Comparison of ENCODE assay signal across 18 cellular contexts in the genomic region with DNA sequence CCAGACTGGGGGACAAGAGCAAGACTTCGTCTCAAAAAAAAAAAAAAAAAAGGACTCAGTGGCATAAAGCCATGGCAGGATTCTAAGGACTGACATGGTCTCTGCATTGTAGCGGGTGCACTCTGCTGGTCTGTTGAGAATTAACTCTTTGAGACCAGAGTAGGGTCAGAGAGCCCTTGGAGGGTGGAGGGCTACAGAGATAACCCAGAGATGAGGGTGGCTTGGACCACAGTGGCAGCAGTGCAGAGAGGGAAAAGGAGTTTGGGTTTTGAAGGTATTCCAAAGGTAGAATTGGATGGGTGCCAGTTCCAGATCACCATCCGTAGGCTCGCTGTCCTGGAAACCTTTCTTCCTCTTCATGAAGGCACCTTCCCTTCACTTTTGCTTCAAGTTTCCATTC. TPM values are rescaled to one million over a fixed set of nuclear protein-coding genes. Genes with fewer than 3 reads are reported as not detected.
DNase-seq lines count a peak whose midpoint lies in the region; ATAC-seq and TF ChIP-seq lines count a peak whose summit lies in the region.
"Had no signal": no experiment of that assay in that cellular context is flagged by ENCODE, and none has a peak within 500 bp of the region (broad histone marks: within the 10 kb centered on the region; RNA-seq: fewer than 3 reads in every experiment).

No MANE protein-coding gene starts in this region.

- H3K36me3 ChIP-seq in BLaER1 (no peaks in the 10 kb centered on the region), DND-41 (ENCODE audit: insufficient read depth, low read length) (no peaks in the 10 kb centered on the region), thyroid gland (no peaks in the 10 kb centered on the region)
- H3K36me3 ChIP-seq: MG63, right lobe of liver had no signal

- peaks cover 22% of the 10 kb centered on the region for H3K4me1 ChIP-seq in BLaER1
- H3K4me1 ChIP-seq in DND-41 (ENCODE audit: insufficient read depth, low read length) = peaks cover 24% of the 10 kb centered on the region
- peaks cover 14 to 18% of the 10 kb centered on the region in 2 donors for H3K4me1 ChIP-seq in thyroid gland

- peaks cover 12% of the 10 kb centered on the region for H3K4me1 Mint-ChIP-seq in activated T-helper 1 cell treated with anti-CD3 and anti-CD28 coated beads, Interleukin-12 subunit alpha, Interleukin-12 subunit beta, Interleukin-2, Interleukin-4 antibody, amounts not matched to agents 30 ng/mL and 10 ng/mL and 1 ng/mL, durations not matched to agents 14 hours and 24 hours and 36 hours (ENCODE audit: low read depth)
- H3K4me1 Mint-ChIP-seq in mesothelial cell of epicardium = peaks cover 13% of the 10 kb centered on the region

- H3K27me3 ChIP-seq in BLaER1 (peaks cover 3% of the 10 kb centered on the region; the same call in 1 of the 2 replicates), DND-41 (ENCODE audit: insufficient read depth, low read length, poor library complexity) (no peaks in the 10 kb centered on the region), thyroid gland (no peaks in the 10 kb centered on the region)
- H3K27me3 ChIP-seq: MG63, right lobe of liver had no signal

- H3K9me3 ChIP-seq in BLaER1 (no peaks in the 10 kb centered on the region), DND-41 (ENCODE audit: insufficient read depth, low read length, severe bottlenecking) (no peaks in the 10 kb centered on the region), thyroid gland (no peaks in the 10 kb centered on the region)
- H3K9me3 ChIP-seq: MG63, right lobe of liver, SK-N-SH had no signal

- no peak overlapping the region for H3K9ac ChIP-seq in BLaER1
- no peak overlapping the region for H3K9ac ChIP-seq in DND-41 (ENCODE audit: low read depth, low read length)

- H3K4me3 ChIP-seq in BLaER1 (no peak overlapping the region), DND-41 (ENCODE audit: low read depth in 1 of 2, low read length in 2 of 2) (no peak overlapping the region), thyroid gland (replicated peaks in 1 of 3) (no peak overlapping the region)
- H3K4me3 ChIP-seq: MG63 had no signal

- intact Hi-C loops in activated T-helper 1 cell treated with anti-CD3 and anti-CD28 coated beads, Interleukin-12 subunit alpha, Interleukin-12 subunit beta, Interleukin-2, Interleukin-4 antibody, amounts not matched to agents 30 ng/mL and 10 ng/mL and 1 ng/mL, durations not matched to agents 14 hours and 24 hours and 36 hours (cut with micrococcal nuclease) = no loop called here
- intact Hi-C loops in thyroid gland (cut with DNase I) = no loop called here

- H3K27ac Mint-ChIP-seq in activated T-helper 1 cell treated with anti-CD3 and anti-CD28 coated beads, Interleukin-12 subunit alpha, Interleukin-12 subunit beta, Interleukin-2, Interleukin-4 antibody, amounts not matched to agents 30 ng/mL and 10 ng/mL and 1 ng/mL, durations not matched to agents 14 hours and 24 hours and 36 hours = no peak overlapping the region
- no peak overlapping the region for H3K27ac Mint-ChIP-seq in mesothelial cell of epicardium

- H3K4me2 ChIP-seq in BLaER1 = peak overlapping the region; percentile 100; the same call in 1 of the 2 replicates
- peak overlapping the region; percentile 13; the same call in 1 of the 2 replicates for H3K4me2 ChIP-seq in DND-41 (ENCODE audit: insufficient read depth, low read length)

- H3K4me3 Mint-ChIP-seq in activated T-helper 1 cell treated with anti-CD3 and anti-CD28 coated beads, Interleukin-12 subunit alpha, Interleukin-12 subunit beta, Interleukin-2, Interleukin-4 antibody, amounts not matched to agents 30 ng/mL and 10 ng/mL and 1 ng/mL, durations not matched to agents 14 hours and 24 hours and 36 hours = peak overlapping the region; percentile 97
- H3K4me3 Mint-ChIP-seq in mesothelial cell of epicardium = peak overlapping the region; percentile 96

- peaks cover 19% of the 10 kb centered on the region for H3K79me2 ChIP-seq in DND-41 (ENCODE audit: insufficient read depth, low read length)

- TF ChIP-seq CTCF in DND-41 (IDR thresholded peaks at IDR 0.05; ENCODE audit: borderline replicate concordance, extremely low read depth, low read length, poor library complexity, severe bottlenecking) = no peak
- no peak for TF ChIP-seq CTCF in mesothelial cell of epicardium (IDR thresholded peaks at IDR 0.05; ENCODE audit: unreplicated experiment)
- TF ChIP-seq CTCF in thyroid gland (IDR thresholded peaks at IDR 0.05) = no peak

- peaks cover 11% of the 10 kb centered on the region for H3K27me3 Mint-ChIP-seq in activated T-helper 1 cell treated with anti-CD3 and anti-CD28 coated beads, Interleukin-12 subunit alpha, Interleukin-12 subunit beta, Interleukin-2, Interleukin-4 antibody, amounts not matched to agents 30 ng/mL and 10 ng/mL and 1 ng/mL, durations not matched to agents 14 hours and 24 hours and 36 hours (ENCODE audit: insufficient read depth)
- peaks cover 15% of the 10 kb centered on the region for H3K27me3 Mint-ChIP-seq in mesothelial cell of epicardium (ENCODE audit: low read depth)

- H3K36me3 Mint-ChIP-seq in activated T-helper 1 cell treated with anti-CD3 and anti-CD28 coated beads, Interleukin-12 subunit alpha, Interleukin-12 subunit beta, Interleukin-2, Interleukin-4 antibody, amounts not matched to agents 30 ng/mL and 10 ng/mL and 1 ng/mL, durations not matched to agents 14 hours and 24 hours and 36 hours (ENCODE audit: low read depth) = no peaks in the 10 kb centered on the region
- no peaks in the 10 kb centered on the region for H3K36me3 Mint-ChIP-seq in mesothelial cell of epicardium
- H3K36me3 Mint-ChIP-seq: memory B cell had no signal

- ATAC-seq in DND-41 (ENCODE audit: insufficient read depth, low read depth) = no peak
- ATAC-seq: right lobe of liver had no signal

- WGBS in thyroid gland, 2 donors = 52 to 63% methylated on average over 4 of the region's 4 CpGs

- H3K27ac ChIP-seq in BLaER1 (no peak overlapping the region), DND-41 (ENCODE audit: low read length) (no peak overlapping the region), thyroid gland (no peak overlapping the region)

- DNase-seq in DND-41 (no peak), mesothelial cell of epicardium (ENCODE audit: low spot score in 2 of 2, unreplicated experiment in 2 of 2) (no peak), thyroid gland (no peak), SHP77 treated with DMSO at 0.1 percent for 48 hours (lab: John Stamatoyannopoulos, UW) (no peak), islet precursor cell (no peak), NCI-H2081 (lab: John Stamatoyannopoulos, UW) (no peak)
- no peak for DNase-seq in activated T-helper 1 cell treated with anti-CD3 and anti-CD28 coated beads, Interleukin-12 subunit alpha, Interleukin-12 subunit beta, Interleukin-2, Interleukin-4 antibody, amounts not matched to agents 30 ng/mL and 10 ng/mL and 1 ng/mL, durations not matched to agents 14 hours and 24 hours and 36 hours (ENCODE audit: low spot score)
- DNase-seq: activated gamma-delta T cell treated with Interleukin-2 at 50 U/mL for 16 hours; DMS 273 treated with DMSO at 0.1 percent for 48 hours; MG63; NCI-H187 treated with DMSO at 0.1 percent for 48 hours; NCI-H524 treated with DMSO at 0.1 percent for 48 hours; nucleus accumbens; SK-N-SH; stimulated activated CD4-positive, alpha-beta T cell treated with anti-CD3 and anti-CD28 coated beads, Interleukin-4, amount 100 ng/mL, for 1 hour had no signal

- H4K20me1 ChIP-seq in BLaER1 (no peaks in the 10 kb centered on the region), DND-41 (ENCODE audit: insufficient read depth, low read length) (no peaks in the 10 kb centered on the region)

- no peak overlapping the region for H2AFZ ChIP-seq in DND-41 (ENCODE audit: low read depth, low read length)

- no peaks in the 10 kb centered on the region for H3K9me3 Mint-ChIP-seq in activated T-helper 1 cell treated with anti-CD3 and anti-CD28 coated beads, Interleukin-12 subunit alpha, Interleukin-12 subunit beta, Interleukin-2, Interleukin-4 antibody, amounts not matched to agents 30 ng/mL and 10 ng/mL and 1 ng/mL, durations not matched to agents 14 hours and 24 hours and 36 hours
- no peaks in the 10 kb centered on the region for H3K9me3 Mint-ChIP-seq in mesothelial cell of epicardium
- H3K9me3 Mint-ChIP-seq: memory B cell had no signal

- TF ChIP-seq POLR2A in thyroid gland (IDR thresholded peaks at IDR 0.05) = no peak

RNA-seq across cellular contexts. Expression of a gene that starts 14.3 kb away (rescaled TPM):
- total RNA-seq in activated T-helper 1 cell treated with anti-CD3 and anti-CD28 coated beads, Interleukin-12 subunit alpha, Interleukin-12 subunit beta, Interleukin-2, Interleukin-4 antibody, amounts not matched to agents 30 ng/mL and 10 ng/mL and 1 ng/mL, durations not matched to agents 14 hours and 24 hours and 36 hours = 241 and 254 TPM in 2 replicates
- total RNA-seq in mesothelial cell of epicardium = 460 to 515 TPM (median 465 TPM) in 3 replicates
- total RNA-seq in thyroid gland = 100 to 1,000 TPM; 464 to 818 (median 553) TPM
